9 cellular contexts compared by ENCODE assay signal in the genomic region with DNA sequence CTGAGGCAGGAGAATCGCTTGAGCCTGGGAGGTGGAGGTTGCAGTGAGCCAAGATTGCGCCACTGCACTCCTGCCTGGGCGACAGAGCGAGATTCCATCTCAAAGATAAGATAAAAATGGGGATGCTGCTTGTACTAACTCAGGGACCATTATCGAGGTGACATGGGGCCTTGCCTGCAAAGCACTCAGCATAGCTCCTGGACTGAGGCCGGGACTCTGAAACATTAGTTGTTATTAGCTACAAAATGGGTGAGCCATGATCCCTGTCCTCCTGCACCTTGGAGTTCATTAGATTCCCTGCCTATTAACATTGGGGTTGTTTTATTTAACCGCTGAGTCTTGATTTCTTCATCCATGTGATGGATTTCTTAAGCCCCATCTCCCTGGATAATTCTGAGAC. TPM values are rescaled to one million over a fixed set of nuclear protein-coding genes. Genes with fewer than 3 reads are reported as not detected.
"Had no signal": no experiment of that assay in that cellular context is flagged by ENCODE, and none has a peak within 500 bp of the region (broad histone marks: within the 10 kb centered on the region; RNA-seq: fewer than 3 reads in every experiment).

No MANE protein-coding gene starts in this region.

- H3K27me3 Mint-ChIP-seq: IgD-negative memory B cell had no signal

- H3K9me3 Mint-ChIP-seq: IgD-negative memory B cell had no signal

- DNase-seq: IMR-90, KBM-7, KG1 had no signal

- H3K4me3 Mint-ChIP-seq: IgD-negative memory B cell had no signal

- H3K27ac ChIP-seq: HL-60 had no signal

- FAIRE-seq: HepG2, HTR-8/SVneo had no signal

- H3K27ac Mint-ChIP-seq: IgD-negative memory B cell had no signal

- ATAC-seq: HepG2 had no signal

RNA-seq across cellular contexts. Expression of a gene that starts 6.1 kb away (rescaled TPM):
- total RNA-seq: HT-29, HT1080, IMR-90 had no signal
- polyA plus RNA-seq: IgD-negative memory B cell, IMR-90 had no signal

RNA-seq across cellular contexts. Expression of a gene that starts 42.3 kb away (rescaled TPM):
- total RNA-seq: HepG2, HT-29, HT1080, IMR-90 had no signal
- polyA plus RNA-seq: HepG2, IMR-90 had no signal
